ENCODE assay signal across 23 cellular contexts in the genomic region with DNA sequence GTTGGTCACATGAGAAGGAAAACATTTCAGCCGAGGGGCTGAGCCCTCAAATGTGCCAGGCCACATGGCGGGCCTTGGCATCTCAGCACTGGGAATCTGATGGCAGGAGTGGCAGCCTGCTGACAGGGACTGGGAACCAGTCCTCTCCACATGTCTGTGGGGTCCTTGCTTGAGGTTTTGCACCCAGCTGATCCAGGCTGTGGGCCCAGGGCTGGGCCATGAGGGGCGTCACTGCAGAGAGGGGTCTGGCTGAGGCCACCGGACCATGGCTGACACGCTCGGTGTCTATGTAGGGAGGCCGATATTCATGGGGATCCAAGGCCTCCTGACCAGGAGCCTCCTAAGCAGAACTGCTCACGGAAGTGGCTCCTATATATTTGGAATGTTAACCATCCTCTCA. TPM values are rescaled to one million over a fixed set of nuclear protein-coding genes. Genes with fewer than 3 reads are reported as not detected.
DNase-seq lines count a peak whose midpoint lies in the region; ATAC-seq and TF ChIP-seq lines count a peak whose summit lies in the region.
"Had no signal": no experiment of that assay in that cellular context is flagged by ENCODE, and none has a peak within 500 bp of the region (broad histone marks: within the 10 kb centered on the region; RNA-seq: fewer than 3 reads in every experiment).

No MANE protein-coding gene starts in this region.

- no peak overlapping the region for H3K4me3 ChIP-seq in coronary artery
- H3K4me3 ChIP-seq in neuronal stem cell (ENCODE audit: low read length in 2 of 2), result no peak overlapping the region
- H3K4me3 ChIP-seq in upper lobe of right lung, result no peak overlapping the region
- H3K4me3 ChIP-seq in GM23338, result no peak overlapping the region
- H3K4me3 ChIP-seq: SK-N-MC had no signal

- TF ChIP-seq CTCF in coronary artery (IDR thresholded peaks at IDR 0.05) (no peak), upper lobe of right lung (IDR thresholded peaks at IDR 0.05) (no peak), GM23338 (conservative IDR thresholded peaks at IDR 0.05; ENCODE audit: low read depth in 2 of 2) (no peak)

- DNase-seq in activated effector memory CD4-positive, alpha-beta T cell treated with anti-CD3 and anti-CD28 coated beads, Interleukin-2, amount 50 U/mL, for 16 hours, result peak; percentile 47
- DNase-seq in activated effector memory CD4-positive, alpha-beta T cell treated with Interleukin-2 at 50 U/mL for 16 hours, result no peak
- DNase-seq in coronary artery (ENCODE audit: low spot score) (peak; percentile 26), neuronal stem cell (ENCODE audit: low spot score) (no peak), upper lobe of right lung (peak; percentile 33), GM23338 (ENCODE audit: low spot score) (no peak), NCI-H345 treated with DMSO at 0.1 percent for 48 hours (lab: John Stamatoyannopoulos, UW; ENCODE audit: unreplicated experiment) (no peak)
- DNase-seq: Calu3; CD8-positive, alpha-beta memory T cell; DMS153; H9; HFFc6; Kasumi-1; NCI-H1694; NCI-H2081; NCI-H2171; NCI-H345; NCI-H524 treated with DMSO at 0.1 percent for 48 hours; NCI-H82; SHP77 had no signal

- H3K27ac ChIP-seq in coronary artery, result no peak overlapping the region
- H3K27ac ChIP-seq in neuronal stem cell (replicated peaks; ENCODE audit: low read length), result no peak overlapping the region
- no peak overlapping the region for H3K27ac ChIP-seq in upper lobe of right lung
- no peak overlapping the region for H3K27ac ChIP-seq in GM23338 (ENCODE audit: low read depth)
- H3K27ac ChIP-seq: C4-2B, SK-N-MC had no signal

- H4K20me1 ChIP-seq in GM23338 (replicated peaks; ENCODE audit: insufficient read depth), result no peaks in the 10 kb centered on the region

- no peaks in the 10 kb centered on the region for H3K79me2 ChIP-seq in GM23338 (replicated peaks; ENCODE audit: insufficient read depth)

- H3K4me2 ChIP-seq in neuronal stem cell (ENCODE audit: insufficient read depth, low read length, poor library complexity, severe bottlenecking) (no peak overlapping the region), GM23338 (no peak overlapping the region)

- H3K27me3 ChIP-seq in neuronal stem cell (ENCODE audit: control insufficient read depth in 3 of 3, insufficient read depth in 3 of 3, low read depth in 1 of 3, low read length in 3 of 3), result no peaks in the 10 kb centered on the region
- H3K27me3 ChIP-seq in upper lobe of right lung, result no peaks in the 10 kb centered on the region
- no peaks in the 10 kb centered on the region for H3K27me3 ChIP-seq in GM23338 (ENCODE audit: insufficient read depth)

- H3K36me3 ChIP-seq in neuronal stem cell (replicated peaks in 1 of 2; ENCODE audit: control insufficient read depth in 2 of 2, insufficient read depth in 2 of 2, low read length in 2 of 2), result peaks cover 8 to 36% of the 10 kb centered on the region in 2 donors
- peaks cover 6% of the 10 kb centered on the region for H3K36me3 ChIP-seq in upper lobe of right lung
- H3K36me3 ChIP-seq in GM23338 (ENCODE audit: insufficient read depth), result no peaks in the 10 kb centered on the region

- H3K9me3 ChIP-seq in neuronal stem cell (replicated peaks in 1 of 2; ENCODE audit: control insufficient read depth in 2 of 2, insufficient read depth in 1 of 2, low read depth in 1 of 2, low read length in 2 of 2) (peaks cover 0 to 4% of the 10 kb centered on the region in 2 donors), upper lobe of right lung (no peaks in the 10 kb centered on the region)

- H3K4me1 ChIP-seq in neuronal stem cell (ENCODE audit: control insufficient read depth in 2 of 2, insufficient read depth in 1 of 2, low read depth in 1 of 2, low read length in 2 of 2), result no peaks in the 10 kb centered on the region
- H3K4me1 ChIP-seq in upper lobe of right lung, result no peaks in the 10 kb centered on the region
- no peaks in the 10 kb centered on the region for H3K4me1 ChIP-seq in GM23338 (ENCODE audit: insufficient read depth)

- ATAC-seq in upper lobe of right lung, result no peak
- no peak for ATAC-seq in GM23338
- ATAC-seq: Panc1 had no signal

- H3K4me3 Mint-ChIP-seq in GM23338, result no peak overlapping the region
- H3K4me3 Mint-ChIP-seq: CD8-positive, alpha-beta memory T cell; H9; HFFc6 had no signal

- H2BK15ac ChIP-seq in neuronal stem cell (ENCODE audit: low read length), result no peak overlapping the region

- peak overlapping the region; percentile 20 for H3K18ac ChIP-seq in neuronal stem cell (ENCODE audit: low read length)

- no peaks in the 10 kb centered on the region for H3K79me1 ChIP-seq in neuronal stem cell (ENCODE audit: low read depth, low read length)

- peak overlapping the region; percentile 44 for H3K9ac ChIP-seq in neuronal stem cell (ENCODE audit: low read depth, low read length, poor library complexity)

- no CpG with 5 or more reads among the region's 8 CpGs for WGBS in neuronal stem cell (ENCODE audit: extremely low coverage in 2 of 2, insufficient read length in 2 of 2, insufficient replicate concordance in 1 of 2), 2 donors

- no peak overlapping the region for H3K4ac ChIP-seq in neuronal stem cell (ENCODE audit: low read length)

- no peak overlapping the region for H2BK5ac ChIP-seq in neuronal stem cell (ENCODE audit: low read length)

- H3K9me3 Mint-ChIP-seq in GM23338, result no peaks in the 10 kb centered on the region
- H3K9me3 Mint-ChIP-seq: CD8-positive, alpha-beta memory T cell; HFFc6 had no signal

- no peak overlapping the region for H3K27ac Mint-ChIP-seq in GM23338
- H3K27ac Mint-ChIP-seq: CD8-positive, alpha-beta memory T cell; H9; HFFc6 had no signal

- no peak overlapping the region for H2AK5ac ChIP-seq in neuronal stem cell (ENCODE audit: low read depth, low read length)

- intact Hi-C loops in upper lobe of right lung (cut with DNase I), result no loop called here

- H2BK120ac ChIP-seq in neuronal stem cell (ENCODE audit: low read depth, low read length), result no peak overlapping the region

- no peak overlapping the region for H2BK12ac ChIP-seq in neuronal stem cell (ENCODE audit: low read length)

- H3K23ac ChIP-seq in neuronal stem cell (ENCODE audit: low read depth, low read length, poor library complexity), result no peak overlapping the region

- H3K4me1 Mint-ChIP-seq in GM23338, result peaks cover 26% of the 10 kb centered on the region
- H3K4me1 Mint-ChIP-seq: CD8-positive, alpha-beta memory T cell had no signal

- H3K27me3 Mint-ChIP-seq in GM23338 (ENCODE audit: insufficient read depth, low read depth, poor library complexity), result peaks cover 10% of the 10 kb centered on the region

- no peaks in the 10 kb centered on the region for H3K36me3 Mint-ChIP-seq in GM23338 (ENCODE audit: low read depth)

- no peak overlapping the region for H4K8ac ChIP-seq in neuronal stem cell (ENCODE audit: low read depth, low read length)

- H2AFZ ChIP-seq in neuronal stem cell (ENCODE audit: low read length), result no peak overlapping the region
- H2AFZ ChIP-seq in GM23338, result no peak overlapping the region

- H3F3A ChIP-seq in GM23338 (replicated peaks; ENCODE audit: low read depth), result 0 out of 2 replicates have a peak, but pooled peaks cover 3% of the 10 kb centered on the region

- no peaks in the 10 kb centered on the region for H3K9me2 ChIP-seq in GM23338 (ENCODE audit: insufficient read depth)

- no peak overlapping the region for H3K14ac ChIP-seq in neuronal stem cell (ENCODE audit: low read length)

- no peak overlapping the region for H4K91ac ChIP-seq in neuronal stem cell (ENCODE audit: low read depth, low read length, poor library complexity)

TF ChIP-seq in GM23338, 12 proteins besides CTCF, POLR2A, EP300 and RAD21:
- TF ChIP-seq EZH2phosphoT487 (IDR thresholded peaks at IDR 0.05; ENCODE audit: unreplicated experiment) (no peak), NANOG (IDR thresholded peaks at IDR 0.05; ENCODE audit: borderline replicate concordance) (no peak), ZNF331 (CRISPR knock-in tag; IDR thresholded peaks at IDR 0.05; ENCODE audit: low read depth) (no peak), POLR2AphosphoS5 (IDR thresholded peaks at IDR 0.05; ENCODE audit: low read depth) (no peak), CREB1 (CRISPR knock-in tag; IDR thresholded peaks at IDR 0.05; ENCODE audit: low read depth) (no peak)
- TF ChIP-seq, protein P1, sequence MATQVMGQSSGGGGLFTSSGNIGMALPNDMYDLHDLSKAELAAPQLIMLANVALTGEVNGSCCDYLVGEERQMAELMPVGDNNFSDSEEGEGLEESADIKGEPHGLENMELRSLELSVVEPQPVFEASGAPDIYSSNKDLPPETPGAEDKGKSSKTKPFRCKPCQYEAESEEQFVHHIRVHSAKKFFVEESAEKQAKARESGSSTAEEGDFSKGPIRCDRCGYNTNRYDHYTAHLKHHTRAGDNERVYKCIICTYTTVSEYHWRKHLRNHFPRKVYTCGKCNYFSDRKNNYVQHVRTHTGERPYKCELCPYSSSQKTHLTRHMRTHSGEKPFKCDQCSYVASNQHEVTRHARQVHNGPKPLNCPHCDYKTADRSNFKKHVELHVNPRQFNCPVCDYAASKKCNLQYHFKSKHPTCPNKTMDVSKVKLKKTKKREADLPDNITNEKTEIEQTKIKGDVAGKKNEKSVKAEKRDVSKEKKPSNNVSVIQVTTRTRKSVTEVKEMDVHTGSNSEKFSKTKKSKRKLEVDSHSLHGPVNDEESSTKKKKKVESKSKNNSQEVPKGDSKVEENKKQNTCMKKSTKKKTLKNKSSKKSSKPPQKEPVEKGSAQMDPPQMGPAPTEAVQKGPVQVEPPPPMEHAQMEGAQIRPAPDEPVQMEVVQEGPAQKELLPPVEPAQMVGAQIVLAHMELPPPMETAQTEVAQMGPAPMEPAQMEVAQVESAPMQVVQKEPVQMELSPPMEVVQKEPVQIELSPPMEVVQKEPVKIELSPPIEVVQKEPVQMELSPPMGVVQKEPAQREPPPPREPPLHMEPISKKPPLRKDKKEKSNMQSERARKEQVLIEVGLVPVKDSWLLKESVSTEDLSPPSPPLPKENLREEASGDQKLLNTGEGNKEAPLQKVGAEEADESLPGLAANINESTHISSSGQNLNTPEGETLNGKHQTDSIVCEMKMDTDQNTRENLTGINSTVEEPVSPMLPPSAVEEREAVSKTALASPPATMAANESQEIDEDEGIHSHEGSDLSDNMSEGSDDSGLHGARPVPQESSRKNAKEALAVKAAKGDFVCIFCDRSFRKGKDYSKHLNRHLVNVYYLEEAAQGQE (IDR thresholded peaks at IDR 0.05; ENCODE audit: unreplicated experiment), result no peak

RNA-seq across cellular contexts. Expression of gene PWWP2B, which starts 31.0 kb away (rescaled TPM):
- polyA plus RNA-seq in neuronal stem cell (2013, experiment 1 of 2), result 2.1 TPM
- 2.0 TPM for polyA plus RNA-seq in neuronal stem cell (2013, experiment 2 of 2)
- 26.0 TPM for total RNA-seq in upper lobe of right lung
- total RNA-seq in GM23338 (2014; rRNA removed; shearing (Covaris generic)), result 8.6 and 12.8 TPM in 2 replicates
- polyA plus RNA-seq in GM23338 (2016; fragmentation: Nextera tagmentation; extraction: Ambion mirVana), result 2.2 and 2.3 TPM in 2 replicates

RNA-seq across cellular contexts. Expression of gene LRRC27, which starts 34.0 kb away (rescaled TPM):
- polyA plus RNA-seq in neuronal stem cell (2013, experiment 1 of 2), result 12.6 TPM
- polyA plus RNA-seq in neuronal stem cell (2013, experiment 2 of 2), result 11.2 TPM
- total RNA-seq in upper lobe of right lung, result 6.3 TPM
- total RNA-seq in GM23338 (2014; rRNA removed; shearing (Covaris generic)), result 3.1 and 3.5 TPM in 2 replicates
- 2.2 and 2.9 TPM in 2 replicates for polyA plus RNA-seq in GM23338 (2016; fragmentation: Nextera tagmentation; extraction: Ambion mirVana)

RNA-seq across cellular contexts. Expression of gene STK32C, which starts 58.3 kb away (rescaled TPM):
- polyA plus RNA-seq in neuronal stem cell (2013, experiment 1 of 2), result 20.6 TPM
- 21.2 TPM for polyA plus RNA-seq in neuronal stem cell (2013, experiment 2 of 2)
- total RNA-seq in upper lobe of right lung, result 13.2 TPM
- 8.0 and 10.2 TPM in 2 replicates for total RNA-seq in GM23338 (2014; rRNA removed; shearing (Covaris generic))
- polyA plus RNA-seq in GM23338 (2016; fragmentation: Nextera tagmentation; extraction: Ambion mirVana), result 20.5 and 24.1 TPM in 2 replicates

Comparison
In these comparisons a context has a peak if more than half of its experiments do, and no peak if none do; other contexts are left out.
1. DNase-seq: peak in activated effector memory CD4-positive, alpha-beta T cell treated with anti-CD3 and anti-CD28 coated beads, Interleukin-2, amount 50 U/mL, for 16 hours (single experiment), coronary artery (single experiment) and upper lobe of right lung (single experiment); none in activated effector memory CD4-positive, alpha-beta T cell treated with Interleukin-2 at 50 U/mL for 16 hours (single experiment), neuronal stem cell (single experiment), GM23338 (single experiment) and NCI-H345 treated with DMSO at 0.1 percent for 48 hours (single experiment).